In genomic region chr3:67034371-67034770, GRCh38 we compare ENCODE assay signal across 29 cellular contexts. TPM values are rescaled to one million over a fixed set of nuclear protein-coding genes. Genes with fewer than 3 reads are reported as not detected.
"Had no signal": no experiment of that assay in that cellular context is flagged by ENCODE, and none has a peak within 500 bp of the region (broad histone marks: within the 10 kb centered on the region; RNA-seq: fewer than 3 reads in every experiment).

No MANE protein-coding gene starts in this region.

- ATAC-seq: activated CD4-positive, alpha-beta T cell treated with anti-CD3 and anti-CD28 coated beads for 36 hours; activated CD4-positive, CD25-positive, alpha-beta regulatory T cell treated with anti-CD3 and anti-CD28 coated beads, Interleukin-2, amount 50 U/mL, for 24 hours; activated T-cell treated with anti-CD3 and anti-CD28 coated beads, Interleukin-2, amount 50 U/mL, for 4 hours; Panc1; WTC11 had no signal

- H3K4me2 ChIP-seq: SK-N-SH had no signal

- H3K36me3 ChIP-seq: ascending aorta, SJSA1 had no signal

- DNase-seq: activated CD4-positive, alpha-beta T cell treated with anti-CD3 and anti-CD28 coated beads for 36 hours; activated CD4-positive, alpha-beta T cell treated with anti-CD3 and anti-CD28 coated beads, Interleukin-2, amount 10 ng/mL, durations not matched to agents 7 days and 5 days; activated CD4-positive, alpha-beta T cell treated with anti-CD3 and anti-CD28 coated beads, Interleukin-2, amount 50 U/mL, for 48 hours; activated CD8-positive, alpha-beta memory T cell treated with anti-CD3 and anti-CD28 coated beads, Interleukin-2, amount 50 U/mL, for 4 hours; activated effector memory CD4-positive, alpha-beta T cell treated with Interleukin-2 at 50 U/mL for 16 hours; activated naive CD4-positive, alpha-beta T cell treated with anti-CD3 and anti-CD28 coated beads, Interleukin-2, amount 50 U/mL, for 16 hours; activated naive CD8-positive, alpha-beta T cell treated with anti-CD3 and anti-CD28 coated beads for 36 hours; activated T-cell treated with anti-CD3 and anti-CD28 coated beads for 4 hours; activated T-cell treated with anti-CD3 and anti-CD28 coated beads, Interleukin-2, amount 50 U/mL, for 4 hours; amygdala; NCI-H1092 treated with DMSO at 0.1 percent for 48 hours; NCI-H187; NCI-H2029 treated with DMSO at 0.1 percent for 48 hours; NCI-H2107; NCI-H2171; NCI-H510A; NCI-H526; NCI-H748 treated with DMSO at 0.1 percent for 48 hours; NK-92 treated with Interleukin-12 subunit alpha and Interleukin-12 subunit beta, amount 100 ng/mL, for 24 hours; RPMI8226; SHP77 treated with DMSO at 0.1 percent for 48 hours; SK-N-SH had no signal

- H3K36me3 Mint-ChIP-seq: activated naive CD8-positive, alpha-beta T cell treated with anti-CD3 and anti-CD28 coated beads for 36 hours; WTC11 had no signal

- H3K27ac Mint-ChIP-seq: activated CD4-positive, alpha-beta T cell treated with anti-CD3 and anti-CD28 coated beads for 36 hours; activated CD4-positive, alpha-beta T cell treated with anti-CD3 and anti-CD28 coated beads, Interleukin-2, amount 10 ng/mL, durations not matched to agents 7 days and 5 days; activated naive CD8-positive, alpha-beta T cell treated with anti-CD3 and anti-CD28 coated beads for 36 hours; T-helper 1 cell treated with Interleukin-12 subunit alpha and Interleukin-12 subunit beta and Interleukin-4 antibody, amounts not matched to agents 30 μg/mL and 1 μg/mL, for 36 hours; T-helper 2 cell treated with Interferon-gamma antibody and Interleukin-4, amounts not matched to agents 5 μg/mL and 100 μg/mL, for 36 hours; WTC11 had no signal

- H3K27ac ChIP-seq: ascending aorta, SJSA1 had no signal

- H3K27me3 Mint-ChIP-seq: activated CD4-positive, alpha-beta T cell treated with anti-CD3 and anti-CD28 coated beads for 36 hours; activated CD4-positive, alpha-beta T cell treated with anti-CD3 and anti-CD28 coated beads, Interleukin-2, amount 10 ng/mL, durations not matched to agents 7 days and 5 days; activated naive CD8-positive, alpha-beta T cell treated with anti-CD3 and anti-CD28 coated beads for 36 hours had no signal

- H3K4me1 Mint-ChIP-seq: activated CD4-positive, alpha-beta T cell treated with anti-CD3 and anti-CD28 coated beads for 36 hours; activated CD4-positive, alpha-beta T cell treated with anti-CD3 and anti-CD28 coated beads, Interleukin-2, amount 10 ng/mL, durations not matched to agents 7 days and 5 days; activated naive CD8-positive, alpha-beta T cell treated with anti-CD3 and anti-CD28 coated beads for 36 hours had no signal

- H3K4me3 Mint-ChIP-seq: activated CD4-positive, alpha-beta T cell treated with anti-CD3 and anti-CD28 coated beads for 36 hours; activated CD4-positive, alpha-beta T cell treated with anti-CD3 and anti-CD28 coated beads, Interleukin-2, amount 10 ng/mL, durations not matched to agents 7 days and 5 days; activated naive CD8-positive, alpha-beta T cell treated with anti-CD3 and anti-CD28 coated beads for 36 hours; activated T-cell treated with anti-CD3 and anti-CD28 coated beads, Interleukin-2, amount 50 U/mL, for 4 hours; T-helper 1 cell treated with Interleukin-12 subunit alpha and Interleukin-12 subunit beta and Interleukin-4 antibody, amounts not matched to agents 30 μg/mL and 1 μg/mL, for 36 hours; T-helper 2 cell treated with Interferon-gamma antibody and Interleukin-4, amounts not matched to agents 5 μg/mL and 100 μg/mL, for 36 hours; WTC11 had no signal

- H3K9me3 ChIP-seq: ascending aorta, SJSA1, SK-N-SH had no signal

- H3K4me1 ChIP-seq: ascending aorta, SJSA1 had no signal

- H3K9me3 Mint-ChIP-seq: activated CD4-positive, alpha-beta T cell treated with anti-CD3 and anti-CD28 coated beads, Interleukin-2, amount 10 ng/mL, durations not matched to agents 7 days and 5 days; activated naive CD8-positive, alpha-beta T cell treated with anti-CD3 and anti-CD28 coated beads for 36 hours; activated T-cell treated with anti-CD3 and anti-CD28 coated beads, Interleukin-2, amount 50 U/mL, for 4 hours; T-helper 1 cell treated with Interleukin-12 subunit alpha and Interleukin-12 subunit beta and Interleukin-4 antibody, amounts not matched to agents 30 μg/mL and 1 μg/mL, for 36 hours; T-helper 2 cell treated with Interferon-gamma antibody and Interleukin-4, amounts not matched to agents 5 μg/mL and 100 μg/mL, for 36 hours; WTC11 had no signal

- H3K9ac ChIP-seq: SK-N-SH had no signal

- H3K9me2 ChIP-seq: SK-N-SH had no signal

- H3K27me3 ChIP-seq: ascending aorta, SJSA1 had no signal

- H3K4me3 ChIP-seq: ascending aorta, SJSA1 had no signal

RNA-seq across cellular contexts. Expression of gene KBTBD8, which starts 36.3 kb away (rescaled TPM):
- total RNA-seq: ascending aorta had no signal
